Comparison of ENCODE assay signal across 1 cellular context in the genomic region with DNA sequence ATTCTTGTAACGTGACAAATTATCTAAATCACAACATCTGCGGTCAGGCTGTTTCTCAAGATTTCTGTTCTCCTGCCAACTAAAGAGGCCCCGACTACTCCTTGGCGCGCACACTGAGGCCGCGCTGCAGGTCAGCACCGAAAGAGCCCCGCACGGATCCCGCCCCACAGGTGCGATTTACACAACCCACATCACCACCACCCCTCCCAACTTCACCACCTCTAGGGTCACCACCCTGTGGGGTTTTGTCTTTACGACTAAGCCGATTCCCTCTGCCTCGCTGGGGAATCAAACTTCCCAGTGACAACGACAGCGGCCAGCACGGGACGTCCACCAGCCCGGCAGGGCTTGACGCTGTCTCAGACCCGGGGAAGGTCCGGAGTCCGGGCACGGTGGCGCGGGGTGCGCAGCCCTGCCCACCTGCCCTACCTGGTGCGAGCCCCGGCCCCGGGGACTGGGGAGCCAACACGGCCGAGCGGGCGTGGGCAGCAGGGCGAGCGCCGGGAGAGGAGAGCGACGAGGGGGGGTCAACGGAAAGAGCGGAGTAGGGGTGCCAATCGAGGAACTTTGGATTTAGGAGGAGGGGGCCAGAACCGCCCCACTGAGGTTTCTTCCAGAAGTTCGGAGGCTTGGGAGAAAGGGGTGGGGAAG.
A peak's percentile ranks its signal among the peaks of the same experiment; 100 is the strongest.
TF ChIP-seq lines count a peak whose summit lies in the region.

No MANE protein-coding gene starts in this region.

TF ChIP-seq in IMR-90, 13 proteins besides CTCF, POLR2A, EP300 and RAD21 (continued from another document):
- no peak; the same call in 1 of the 2 replicates for TF ChIP-seq CHD1 (IDR thresholded peaks at IDR 0.05; ENCODE audit: low read depth, low read length)
- TF ChIP-seq NFE2L2 (IDR thresholded peaks at IDR 0.05; ENCODE audit: low read depth, low read length), result no peak
- TF ChIP-seq RCOR1 (IDR thresholded peaks at IDR 0.05; ENCODE audit: insufficient replicate concordance, low read length), result peak; percentile 23
- TF ChIP-seq, protein P1, sequence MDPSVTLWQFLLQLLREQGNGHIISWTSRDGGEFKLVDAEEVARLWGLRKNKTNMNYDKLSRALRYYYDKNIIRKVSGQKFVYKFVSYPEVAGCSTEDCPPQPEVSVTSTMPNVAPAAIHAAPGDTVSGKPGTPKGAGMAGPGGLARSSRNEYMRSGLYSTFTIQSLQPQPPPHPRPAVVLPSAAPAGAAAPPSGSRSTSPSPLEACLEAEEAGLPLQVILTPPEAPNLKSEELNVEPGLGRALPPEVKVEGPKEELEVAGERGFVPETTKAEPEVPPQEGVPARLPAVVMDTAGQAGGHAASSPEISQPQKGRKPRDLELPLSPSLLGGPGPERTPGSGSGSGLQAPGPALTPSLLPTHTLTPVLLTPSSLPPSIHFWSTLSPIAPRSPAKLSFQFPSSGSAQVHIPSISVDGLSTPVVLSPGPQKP (IDR thresholded peaks at IDR 0.05; ENCODE audit: borderline replicate concordance, low read depth, low read length), result no peak
- 0 out of 2 replicates have a peak, but pooled peaks have one; percentile 11 for TF ChIP-seq SMC3 (IDR thresholded peaks at IDR 0.05; ENCODE audit: low read depth, low read length)
- TF ChIP-seq BHLHE40 (IDR thresholded peaks at IDR 0.05; ENCODE audit: low read depth, low read length), result no peak
- TF ChIP-seq MXI1 (IDR thresholded peaks at IDR 0.05; ENCODE audit: borderline replicate concordance, low read depth, low read length), result no peak; the same call in 1 of the 2 replicates
- TF ChIP-seq FOS (IDR thresholded peaks at IDR 0.05; ENCODE audit: low read depth, low read length), result no peak
